15 cellular contexts compared by ENCODE assay signal in the genomic region with DNA sequence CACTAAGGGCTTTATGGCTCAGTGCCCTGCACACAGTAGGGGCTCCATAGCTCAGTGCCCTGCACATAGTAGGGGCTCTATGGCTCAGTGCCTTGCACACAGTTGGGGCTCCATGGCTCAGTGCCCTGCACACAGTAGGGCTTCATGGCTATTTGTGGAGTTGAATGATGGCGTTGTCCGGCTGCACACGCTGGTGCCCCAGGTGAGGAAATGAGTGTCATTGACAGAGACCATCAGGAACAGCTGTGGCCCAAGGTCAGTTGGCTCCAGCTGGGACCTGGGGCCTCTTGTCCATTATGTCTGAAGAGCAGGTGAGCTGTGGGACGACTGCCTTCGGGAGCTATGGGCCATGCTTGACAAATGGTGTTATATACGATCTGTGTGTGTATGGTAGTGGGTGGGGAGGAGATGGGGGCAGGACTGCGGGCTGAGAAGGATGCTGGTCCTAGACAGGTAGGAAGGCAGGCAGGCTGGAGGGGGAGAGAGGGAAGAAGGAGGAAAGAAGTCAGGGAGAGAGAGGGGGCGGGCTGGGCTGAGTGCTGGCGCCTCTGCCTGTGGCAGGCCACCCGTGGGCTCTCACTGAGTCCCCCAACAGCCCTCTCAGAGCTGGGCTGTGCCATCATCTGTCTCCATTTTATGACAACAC.
A peak's percentile ranks its signal among the peaks of the same experiment; 100 is the strongest.
DNase-seq lines count a peak whose midpoint lies in the region; ATAC-seq lines count a peak whose summit lies in the region.
"Had no signal": no experiment of that assay in that cellular context is flagged by ENCODE, and none has a peak within 500 bp of the region (broad histone marks: within the 10 kb centered on the region; RNA-seq: fewer than 3 reads in every experiment).

No MANE protein-coding gene starts in this region.

- ATAC-seq in Right ventricle myocardium inferior, result no peak
- peak; percentile 37 for ATAC-seq in left lobe of liver
- ATAC-seq: left cardiac atrium had no signal

- intact Hi-C loops in cardiac septum (cut with DNase I) (no loop called here), Right ventricle myocardium inferior (cut with DNase I) (no loop called here)

- DNase-seq in cardiac septum (ENCODE audit: low spot score), result peak; percentile 70
- no peak for DNase-seq in Right ventricle myocardium inferior (ENCODE audit: missing footprints)
- peak; percentile 66 for DNase-seq in NCI-H69 (lab: John Stamatoyannopoulos, UW)
- no peak for DNase-seq in left lobe of liver (ENCODE audit: low spot score)
- DNase-seq in H4 (ENCODE audit: low spot score), result no peak
- DNase-seq in NCI-H1436 treated with DMSO at 0.1 percent for 48 hours (lab: John Stamatoyannopoulos, UW), result no peak
- no peak for DNase-seq in NCI-H1694 treated with DMSO at 0.1 percent for 48 hours (lab: John Stamatoyannopoulos, UW)
- DNase-seq in NCI-H345 treated with DMSO at 0.1 percent for 48 hours (lab: John Stamatoyannopoulos, UW; ENCODE audit: unreplicated experiment), result no peak
- DNase-seq: activated CD4-positive, alpha-beta T cell treated with anti-CD3 and anti-CD28 coated beads, Interleukin-2, amount 50 U/mL, for 1 hour; CD4-positive, alpha-beta T cell; cerebellar nuclear complex; left cardiac atrium; midbrain; NCI-H1436; NCI-H446 had no signal

Comparison
In these comparisons a context has a peak if more than half of its experiments do, and no peak if none do; other contexts are left out.
1. DNase-seq: peak in cardiac septum (single experiment) and NCI-H69 (single experiment); none in Right ventricle myocardium inferior (single experiment), left lobe of liver (single experiment), H4 (single experiment), NCI-H1436 treated with DMSO at 0.1 percent for 48 hours (single experiment), NCI-H1694 treated with DMSO at 0.1 percent for 48 hours (single experiment) and NCI-H345 treated with DMSO at 0.1 percent for 48 hours (single experiment).